Comparison of ENCODE assay signal across 9 cellular contexts in the genomic region with DNA sequence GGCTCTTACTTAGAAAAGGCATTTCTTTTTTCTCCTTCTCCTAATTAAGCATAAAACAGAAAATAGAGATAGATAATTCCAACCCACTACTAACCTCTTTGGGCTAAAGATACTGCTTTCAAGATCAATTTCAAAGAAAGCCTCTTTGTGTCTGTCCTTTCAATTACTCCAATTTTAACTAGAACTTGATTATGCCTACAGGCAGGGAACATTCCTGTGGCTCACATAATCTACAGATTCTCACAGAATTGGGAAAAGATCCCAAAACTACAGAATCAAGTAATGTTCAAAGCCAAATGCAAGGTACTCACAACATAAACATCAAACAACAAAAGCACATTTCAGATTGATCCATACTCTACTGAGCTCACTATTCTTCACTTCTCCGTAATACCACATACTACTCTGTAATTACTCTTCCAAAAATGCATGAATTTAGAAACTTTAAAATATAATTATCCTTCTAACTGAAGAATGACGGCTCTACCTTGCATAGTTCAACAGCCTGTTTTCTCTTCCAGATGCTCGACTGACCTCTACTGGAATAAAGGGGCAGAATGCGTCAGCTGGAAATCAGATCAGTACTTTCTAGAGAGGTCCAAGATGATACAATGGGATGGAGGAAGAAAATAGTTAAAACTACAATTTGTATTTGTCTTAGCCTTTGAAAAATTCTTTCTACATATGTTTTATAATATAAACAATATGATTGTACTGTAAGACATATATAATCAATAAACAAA. TPM values are rescaled to one million over a fixed set of nuclear protein-coding genes. Genes with fewer than 3 reads are reported as not detected.
DNase-seq lines count a peak whose midpoint lies in the region; ATAC-seq and TF ChIP-seq lines count a peak whose summit lies in the region.
"Had no signal": no experiment of that assay in that cellular context is flagged by ENCODE, and none has a peak within 500 bp of the region (broad histone marks: within the 10 kb centered on the region; RNA-seq: fewer than 3 reads in every experiment).

No MANE protein-coding gene starts in this region.

- H3K4me3 ChIP-seq in BJ (ENCODE audit: low read depth, low read length) = no peak overlapping the region
- H3K4me3 ChIP-seq in LNCaP clone FGC (ENCODE audit: low read depth, low read length) = no peak overlapping the region
- H3K4me3 ChIP-seq in breast epithelium = no peak overlapping the region
- H3K4me3 ChIP-seq in psoas muscle = no peak overlapping the region
- no peak overlapping the region for H3K4me3 ChIP-seq in effector memory CD4-positive, alpha-beta T cell (ENCODE audit: insufficient read depth, low read depth, low read length, poor library complexity, severe bottlenecking)

- no peaks in the 10 kb centered on the region for H3K27me3 ChIP-seq in BJ (ENCODE audit: control insufficient read depth, insufficient read depth, low read length)
- no peaks in the 10 kb centered on the region for H3K27me3 ChIP-seq in breast epithelium
- no peaks in the 10 kb centered on the region for H3K27me3 ChIP-seq in psoas muscle (ENCODE audit: insufficient read depth in 3 of 3, low read length in 2 of 3)
- no peaks in the 10 kb centered on the region for H3K27me3 ChIP-seq in effector memory CD4-positive, alpha-beta T cell (replicated peaks; ENCODE audit: control insufficient read depth, insufficient read depth, low read length, poor library complexity, severe bottlenecking)

- peak overlapping the region in 1 of 2 donors; percentile 21 for H3K27ac ChIP-seq in breast epithelium
- H3K27ac ChIP-seq in psoas muscle = no peak overlapping the region
- no peak overlapping the region for H3K27ac ChIP-seq in effector memory CD4-positive, alpha-beta T cell (ENCODE audit: insufficient read depth, low read length, poor library complexity, severe bottlenecking)

- TF ChIP-seq CTCF in BJ (IDR thresholded peaks at IDR 0.05; ENCODE audit: insufficient read depth, low read depth, low read length) (0 out of 2 replicates have a peak, but pooled peaks have one; percentile 23), LNCaP clone FGC (IDR thresholded peaks at IDR 0.05; ENCODE audit: control insufficient read depth, extremely low read depth, insufficient read depth) (peak; percentile 47), breast epithelium (IDR thresholded peaks at IDR 0.05) (peak in 2 of 3 donors; percentile 15 to 37), psoas muscle (IDR thresholded peaks at IDR 0.05) (no peak)

- H3K4me1 ChIP-seq in breast epithelium = peaks cover 0 to 13% of the 10 kb centered on the region in 2 donors
- H3K4me1 ChIP-seq in psoas muscle = peaks cover 7% of the 10 kb centered on the region
- peaks cover 4% of the 10 kb centered on the region for H3K4me1 ChIP-seq in effector memory CD4-positive, alpha-beta T cell (ENCODE audit: control insufficient read depth, insufficient read depth, low read length, poor library complexity, severe bottlenecking)

- no peak for TF ChIP-seq POLR2A in breast epithelium (IDR thresholded peaks at IDR 0.05)

- CTCF ChIA-PET in BJ (lab: Yijun Ruan, JAX) = interaction anchor here (1.1 to 1.6 kb wide), 3 partner anchors 39 to 571 kb away, joined by 3 to 8 read pairs (median 3); a partner anchor contains a TSS

- no peaks in the 10 kb centered on the region; the same call in 1 of the 2 replicates for H3K36me3 ChIP-seq in BJ (ENCODE audit: control insufficient read depth, insufficient read depth, low read length)
- no peaks in the 10 kb centered on the region for H3K36me3 ChIP-seq in breast epithelium
- H3K36me3 ChIP-seq in psoas muscle (ENCODE audit: insufficient read depth in 1 of 2, low read depth in 1 of 2) = peaks cover 0 to 30% of the 10 kb centered on the region in 2 donors
- peaks cover 12% of the 10 kb centered on the region for H3K36me3 ChIP-seq in effector memory CD4-positive, alpha-beta T cell (ENCODE audit: control insufficient read depth, insufficient read depth, low read length)

- intact Hi-C loops in breast epithelium (cut with DNase I; ENCODE audit: low total_unique reads) (no loop called here), psoas muscle (cut with DNase I) (no loop called here)

- DNase-seq in BJ (ENCODE audit: low read depth) (no peak), LNCaP clone FGC (ENCODE audit: low read depth) (no peak), breast epithelium (ENCODE audit: low spot score in 2 of 2) (no peak), medulla oblongata (ENCODE audit: extremely low spot score) (peak; percentile 45), NCI-H226 (no peak), psoas muscle (no peak)
- DNase-seq in effector memory CD4-positive, alpha-beta T cell = no peak
- DNase-seq: cortex of kidney had no signal

- ATAC-seq in GM19328 (IDR thresholded peaks at IDR 0.05; ENCODE audit: unreplicated experiment) (no peak), psoas muscle (no peak)

- H3K9me3 ChIP-seq in breast epithelium (no peaks in the 10 kb centered on the region), psoas muscle (no peaks in the 10 kb centered on the region)
- H3K9me3 ChIP-seq in effector memory CD4-positive, alpha-beta T cell (ENCODE audit: control insufficient read depth, low read length) = no peaks in the 10 kb centered on the region

- 79 to 83% (median 81%) methylated on average over 4 of the region's 4 CpGs for WGBS in psoas muscle, 3 donors

- POLR2A ChIA-PET in BJ (lab: Charles Lee) = no interaction called here

RNA-seq across cellular contexts. Expression of a gene that starts 3.9 kb away (rescaled TPM):
- polyA plus RNA-seq in BJ (2011; rRNA removed) (3.6 and 7.1 TPM in 2 replicates), psoas muscle (10 to 100 TPM in 1 of 3 donors, 1 to 10 TPM in 2; 5.5 to 18.2 (median 7.6) TPM)
- 4.8 TPM in 2 replicates for polyA minus RNA-seq in BJ (2011; rRNA and poly(A)+ RNA removed)
- total RNA-seq in breast epithelium (10 to 100 TPM; 11.5 to 18.6 (median 12.5) TPM), psoas muscle (1 to 10 TPM; 5.0 to 8.0 (median 6.9) TPM)
